11 cellular contexts compared by ENCODE assay signal in the genomic region with DNA sequence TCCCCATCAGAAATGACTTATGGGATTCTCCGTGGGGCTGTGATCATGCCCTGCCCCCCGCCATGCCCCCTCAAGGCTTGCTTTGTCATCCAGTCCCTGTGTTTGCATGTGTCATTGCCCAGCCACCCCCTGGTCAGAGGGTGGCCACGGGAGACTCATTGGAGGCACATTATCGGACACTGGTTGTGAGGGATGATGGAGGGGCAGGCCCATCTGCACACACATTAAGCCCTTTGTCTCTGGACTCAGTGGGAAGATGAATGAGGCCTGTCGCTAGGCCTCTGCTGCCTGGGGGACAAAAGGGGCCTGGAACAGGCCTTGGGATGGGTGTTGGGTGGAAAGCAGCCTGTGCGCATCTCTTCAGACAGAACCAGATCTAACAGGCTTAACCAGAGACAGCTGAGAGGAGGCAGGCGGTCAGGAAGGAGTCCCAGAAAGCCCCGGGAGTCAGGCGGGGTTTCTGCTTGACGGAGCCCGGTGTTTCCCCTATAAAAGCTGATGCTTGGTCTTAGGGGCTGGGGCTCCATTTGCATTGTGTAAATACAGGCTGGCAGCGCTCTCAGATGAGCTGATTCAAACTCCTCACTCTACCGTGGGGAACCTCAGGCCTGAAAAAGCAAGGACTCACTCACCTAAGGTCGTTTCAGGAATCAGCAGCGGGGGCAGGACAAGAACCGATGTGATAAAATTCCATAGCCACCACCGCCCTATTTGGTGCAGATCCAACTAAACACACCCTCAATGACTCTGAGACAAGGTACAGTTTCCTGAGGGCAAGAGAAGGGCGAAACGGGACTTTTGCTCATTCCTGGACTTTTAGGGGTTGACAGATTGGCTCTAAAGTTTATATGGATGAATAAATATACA. TPM values are rescaled to one million over a fixed set of nuclear protein-coding genes. Genes with fewer than 3 reads are reported as not detected.
DNase-seq lines count a peak whose midpoint lies in the region; ATAC-seq and TF ChIP-seq lines count a peak whose summit lies in the region.
"Had no signal": no experiment of that assay in that cellular context is flagged by ENCODE, and none has a peak within 500 bp of the region (broad histone marks: within the 10 kb centered on the region; RNA-seq: fewer than 3 reads in every experiment).

No MANE protein-coding gene starts in this region.

- H3K27me3 Mint-ChIP-seq in memory B cell (peaks cover 9% of the 10 kb centered on the region), T-cell (peaks cover 0 to 1% of the 10 kb centered on the region in 2 donors)

- H3K4me1 Mint-ChIP-seq in memory B cell, result no peaks in the 10 kb centered on the region
- H3K4me1 Mint-ChIP-seq in T-cell, result no peaks in the 10 kb centered on the region

- DNase-seq in NCI-H524 (lab: John Stamatoyannopoulos, UW) (peak; percentile 39 to 59), NCI-H524 treated with DMSO at 0.1 percent for 48 hours (lab: John Stamatoyannopoulos, UW) (no peak), WERI-Rb-1 (peak; percentile 44), memory B cell (ENCODE audit: low spot score in 2 of 2) (no peak), transverse colon (peak; percentile 81), T-cell (no peak), NCI-H345 treated with DMSO at 0.1 percent for 48 hours (lab: John Stamatoyannopoulos, UW; ENCODE audit: unreplicated experiment) (no peak)
- DNase-seq: amniotic stem cell, HCEC 1CT had no signal

- in situ Hi-C loops in transverse colon (cut with MboI; ENCODE audit: low pct_ligation_motif_present in 1 of 4, low pct_unique_long_range_greater_than_20kb in 1 of 4, low sequenced_read_pairs in 3 of 4), result loop anchor here (10.0 kb wide), 2 partner anchors 98 to 108 kb away; no protein-coding TSS in a partner anchor

- H3K27me3 ChIP-seq in WERI-Rb-1 (ENCODE audit: insufficient read depth, low read depth, severe bottlenecking) (no peaks in the 10 kb centered on the region), transverse colon (no peaks in the 10 kb centered on the region)
- H3K27me3 ChIP-seq: neutrophil had no signal

- no peak overlapping the region for H3K4me3 ChIP-seq in WERI-Rb-1 (ENCODE audit: low read depth, low read length)
- H3K4me3 ChIP-seq in transverse colon, result no peak overlapping the region

- no peaks in the 10 kb centered on the region for H3K9me3 ChIP-seq in WERI-Rb-1 (ENCODE audit: severe bottlenecking)
- no peaks in the 10 kb centered on the region for H3K9me3 ChIP-seq in transverse colon
- H3K9me3 ChIP-seq: neutrophil had no signal

- H3K36me3 Mint-ChIP-seq in memory B cell (no peaks in the 10 kb centered on the region), T-cell (no peaks in the 10 kb centered on the region)

- H3K36me3 ChIP-seq in WERI-Rb-1 (no peaks in the 10 kb centered on the region), transverse colon (no peaks in the 10 kb centered on the region)
- H3K36me3 ChIP-seq: neutrophil had no signal

- H3K4me3 Mint-ChIP-seq in memory B cell, result no peak overlapping the region
- no peak overlapping the region for H3K4me3 Mint-ChIP-seq in T-cell

- intact Hi-C loops in transverse colon (cut with DNase I; ENCODE audit: low total_unique reads), result no loop called here

- TF ChIP-seq POLR2A in transverse colon (IDR thresholded peaks at IDR 0.05), result no peak

- CTCF ChIA-PET in T-cell (lab: Charles Lee), result interaction anchor here in 1 of 2 donors (0.6 kb wide), 1 partner anchor 202 kb away, joined by 4 read pairs; no protein-coding TSS in a partner anchor

- 50 to 53% methylated on average over 2 to 19 of the region's 19 CpGs for WGBS in transverse colon (ENCODE audit: low coverage in 1 of 2), 2 donors

- ATAC-seq in memory B cell (ENCODE audit: low read depth) (peak; percentile 15), T-cell (replicated peaks in 1 of 4) (no peak), GM21528 (IDR thresholded peaks at IDR 0.05; ENCODE audit: low FRiP score, unreplicated experiment) (no peak)

- TF ChIP-seq EP300 in transverse colon (IDR thresholded peaks at IDR 0.05; ENCODE audit: low read depth), result no peak

- TF ChIP-seq CTCF in WERI-Rb-1 (IDR thresholded peaks at IDR 0.05; ENCODE audit: low read depth, low read length) (no peak), transverse colon (IDR thresholded peaks at IDR 0.05) (no peak)

- H3K27ac ChIP-seq in WERI-Rb-1, result peak overlapping the region; percentile 63
- H3K27ac ChIP-seq in transverse colon, result peak overlapping the region; percentile 76 to 86 (median 77)
- H3K27ac ChIP-seq: neutrophil had no signal

- peaks cover 3 to 19% (median 10%) of the 10 kb centered on the region in 4 donors for H3K4me1 ChIP-seq in transverse colon

- no peaks in the 10 kb centered on the region for H3K9me3 Mint-ChIP-seq in memory B cell
- H3K9me3 Mint-ChIP-seq in T-cell, result no peaks in the 10 kb centered on the region

- no peak overlapping the region for H3K27ac Mint-ChIP-seq in memory B cell
- no peak overlapping the region for H3K27ac Mint-ChIP-seq in T-cell

- POLR2A ChIA-PET in T-cell (lab: Charles Lee), result no interaction called here

RNA-seq across cellular contexts. Expression of a gene that starts 17.0 kb away (rescaled TPM):
- total RNA-seq in transverse colon (10 to 100 TPM in 3 of 4 donors, 1 to 10 TPM in 1; 9.0 to 51.4 (median 44.1) TPM), T-cell (10 to 100 TPM; 25.6 to 42.8 (median 33.5) TPM)

RNA-seq across cellular contexts. Expression of a gene that starts 23.7 kb away (rescaled TPM):
- total RNA-seq in transverse colon, result 1 to 10 TPM in 2 of 4 donors, not detected in 2; 1.9 to 2.7 TPM
- total RNA-seq in T-cell, result under 1 TPM in 2 of 5 donors, not detected in 3; 0.47 to 0.99 TPM

RNA-seq across cellular contexts. Expression of a gene that starts 52.1 kb away (rescaled TPM):
- 10 to 100 TPM; 34.9 to 69.9 (median 42.5) TPM for total RNA-seq in transverse colon
- 10 to 100 TPM; 29.0 to 50.4 (median 32.6) TPM for total RNA-seq in T-cell

Comparison
In these comparisons a context has a peak if more than half of its experiments do, and no peak if none do; other contexts are left out.
1. DNase-seq: peak in NCI-H524 (2 of 2), WERI-Rb-1 (single experiment) and transverse colon (single experiment); none in NCI-H524 treated with DMSO at 0.1 percent for 48 hours (single experiment), memory B cell (0 of 2), T-cell (0 of 34) and NCI-H345 treated with DMSO at 0.1 percent for 48 hours (single experiment).